ENCODE assay signal across 1 cellular context in the genomic region with DNA sequence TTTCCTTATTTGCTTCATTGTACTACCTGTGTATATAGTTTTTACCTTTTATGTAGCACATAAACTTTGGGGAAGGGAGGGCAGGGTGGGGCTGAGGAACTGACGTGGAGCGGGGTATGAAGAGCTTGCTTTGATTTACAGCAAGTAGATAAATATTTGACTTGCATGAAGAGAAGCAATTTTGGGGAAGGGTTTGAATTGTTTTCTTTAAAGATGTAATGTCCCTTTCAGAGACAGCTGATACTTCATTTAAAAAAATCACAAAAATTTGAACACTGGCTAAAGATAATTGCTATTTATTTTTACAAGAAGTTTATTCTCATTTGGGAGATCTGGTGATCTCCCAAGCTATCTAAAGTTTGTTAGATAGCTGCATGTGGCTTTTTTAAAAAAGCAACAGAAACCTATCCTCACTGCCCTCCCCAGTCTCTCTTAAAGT.
TF ChIP-seq lines count a peak whose summit lies in the region.

No MANE protein-coding gene starts in this region.

TF ChIP-seq in HepG2, 621 proteins besides CTCF, POLR2A, EP300 and RAD21 (continued from another document):
- TF ChIP-seq, protein P1, sequence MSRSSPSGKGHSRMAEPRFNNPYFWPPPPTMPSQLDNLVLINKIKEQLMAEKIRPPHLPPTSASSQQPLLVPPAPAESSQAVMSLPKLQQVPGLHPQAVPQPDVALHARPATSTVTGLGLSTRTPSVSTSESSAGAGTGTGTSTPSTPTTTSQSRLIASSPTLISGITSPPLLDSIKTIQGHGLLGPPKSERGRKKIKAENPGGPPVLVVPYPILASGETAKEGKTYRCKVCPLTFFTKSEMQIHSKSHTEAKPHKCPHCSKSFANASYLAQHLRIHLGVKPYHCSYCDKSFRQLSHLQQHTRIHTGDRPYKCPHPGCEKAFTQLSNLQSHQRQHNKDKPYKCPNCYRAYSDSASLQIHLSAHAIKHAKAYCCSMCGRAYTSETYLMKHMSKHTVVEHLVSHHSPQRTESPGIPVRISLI (CRISPR knock-in tag; IDR thresholded peaks at IDR 0.05; ENCODE audit: borderline replicate concordance) = no peak
- TF ChIP-seq KLF16 (CRISPR knock-in tag; IDR thresholded peaks at IDR 0.05) = 0 out of 4 replicates have a peak, but pooled peaks of 1 of the 2 experiments have one; percentile 23
- no peak for TF ChIP-seq GABPA (IDR thresholded peaks at IDR 0.05; ENCODE audit: low read depth, low read length)
- TF ChIP-seq GABPA (CRISPR knock-in tag; IDR thresholded peaks at IDR 0.05; ENCODE audit: low read depth) = 0 out of 2 replicates have a peak, but pooled peaks have one; percentile 38
- TF ChIP-seq CREM (IDR thresholded peaks at IDR 0.05) = peak; percentile 20; the same call in 1 of the 2 replicates
- no peak for TF ChIP-seq CREM (CRISPR knock-in tag; IDR thresholded peaks at IDR 0.05)
- TF ChIP-seq SP5 (CRISPR knock-in tag; IDR thresholded peaks at IDR 0.05; ENCODE audit: borderline replicate concordance, low read depth) = 0 out of 2 replicates have a peak, but pooled peaks have one; percentile 17
- peak; percentile 42; the same call in 1 of the 2 replicates for TF ChIP-seq SAP130 (CRISPR knock-in tag; IDR thresholded peaks at IDR 0.05; ENCODE audit: low read depth)
TF ChIP-seq in HepG2: peak in this region for 9.
